7 cellular contexts compared by ENCODE assay signal in genomic region chr1:193059282-193060225, GRCh38. TPM values are rescaled to one million over a fixed set of nuclear protein-coding genes. Genes with fewer than 3 reads are reported as not detected.
DNase-seq lines count a peak whose midpoint lies in the region; ATAC-seq and TF ChIP-seq lines count a peak whose summit lies in the region.

TSS of gene RO60 (plus strand) at chr1:193059612. CDS start at chr1:193069055, 9,443 bp downstream.
A gene with protein sequence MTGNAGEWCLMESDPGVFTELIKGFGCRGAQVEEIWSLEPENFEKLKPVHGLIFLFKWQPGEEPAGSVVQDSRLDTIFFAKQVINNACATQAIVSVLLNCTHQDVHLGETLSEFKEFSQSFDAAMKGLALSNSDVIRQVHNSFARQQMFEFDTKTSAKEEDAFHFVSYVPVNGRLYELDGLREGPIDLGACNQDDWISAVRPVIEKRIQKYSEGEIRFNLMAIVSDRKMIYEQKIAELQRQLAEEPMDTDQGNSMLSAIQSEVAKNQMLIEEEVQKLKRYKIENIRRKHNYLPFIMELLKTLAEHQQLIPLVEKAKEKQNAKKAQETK (minus strand): TSS chr1:193059360. CDS start chr1:193059260, 100 bp downstream.

- peaks cover 14% of the 10 kb centered on the region for H3K4me1 ChIP-seq in hepatocyte (ENCODE audit: insufficient read depth)

- peak within 1 kb of the TSS; percentile 93 for H3K27ac ChIP-seq in hepatocyte

- H3K9me2 ChIP-seq in hepatocyte (replicated peaks; ENCODE audit: insufficient read depth): no peaks in the 10 kb centered on the region

- peaks cover 17% of the 10 kb centered on the region for H4K20me1 ChIP-seq in hepatocyte (ENCODE audit: insufficient read depth, poor library complexity, severe bottlenecking)

- WGBS in hepatocyte (ENCODE audit: low lambda C conversion rate, missing lambda C conversion rate): 1% methylated on average over 78 of the region's 81 CpGs

- peak within 1 kb of the TSS; percentile 83 for H2AFZ ChIP-seq in hepatocyte

- peak; percentile 99 to 100 for DNase-seq in NCI-H2081 (lab: John Stamatoyannopoulos, UW)
- peak; percentile 94 for DNase-seq in T1000 (lab: John Stamatoyannopoulos, UW)
- peak; percentile 99 for DNase-seq in astrocyte of the hippocampus (ENCODE audit: low read depth, low spot score)
- DNase-seq in hepatocyte (ENCODE audit: low spot score): peak; percentile 98
- DNase-seq in retina: peak; percentile 97

- ATAC-seq in GM18508 (IDR thresholded peaks at IDR 0.05; ENCODE audit: insufficient read depth, unreplicated experiment) (peak; percentile 94), HG03025 (IDR thresholded peaks at IDR 0.05; ENCODE audit: low FRiP score, unreplicated experiment) (peak; percentile 91)

- H3K27me3 ChIP-seq in hepatocyte: no peaks in the 10 kb centered on the region

- H3K36me3 ChIP-seq in hepatocyte (replicated peaks; ENCODE audit: insufficient read depth, low read depth): no peaks in the 10 kb centered on the region

- TF ChIP-seq CTCF in hepatocyte (IDR thresholded peaks at IDR 0.05; ENCODE audit: poor library complexity): no peak

- peak within 1 kb of the TSS; percentile 77 for H3K4me3 ChIP-seq in hepatocyte

- H3K9me3 ChIP-seq in hepatocyte (ENCODE audit: low read depth): no peaks in the 10 kb centered on the region

- peaks cover 82% of the 10 kb centered on the region for H3K79me2 ChIP-seq in hepatocyte

- peak within 1 kb of the TSS; percentile 96 for H3K4me2 ChIP-seq in hepatocyte

RNA-seq across cellular contexts. Expression of gene RO60, which starts in this region (rescaled TPM):
- total RNA-seq in hepatocyte: 89.1 and 91.2 TPM in 2 replicates
- 89.2 and 91.0 TPM in 2 replicates for polyA plus RNA-seq in hepatocyte

RNA-seq across cellular contexts. Expression of the second gene that starts in this region (rescaled TPM):
- 34.9 and 35.9 TPM in 2 replicates for total RNA-seq in hepatocyte
- 30.8 and 36.6 TPM in 2 replicates for polyA plus RNA-seq in hepatocyte

Comparison
In these comparisons a context has a peak if more than half of its experiments do, and no peak if none do; other contexts are left out.
1. Peak in every context shown above with its lines: DNase-seq, ATAC-seq, H3K4me3 ChIP-seq and H3K27ac ChIP-seq.